Comparison of ENCODE assay signal across 1 cellular context in the genomic region with DNA sequence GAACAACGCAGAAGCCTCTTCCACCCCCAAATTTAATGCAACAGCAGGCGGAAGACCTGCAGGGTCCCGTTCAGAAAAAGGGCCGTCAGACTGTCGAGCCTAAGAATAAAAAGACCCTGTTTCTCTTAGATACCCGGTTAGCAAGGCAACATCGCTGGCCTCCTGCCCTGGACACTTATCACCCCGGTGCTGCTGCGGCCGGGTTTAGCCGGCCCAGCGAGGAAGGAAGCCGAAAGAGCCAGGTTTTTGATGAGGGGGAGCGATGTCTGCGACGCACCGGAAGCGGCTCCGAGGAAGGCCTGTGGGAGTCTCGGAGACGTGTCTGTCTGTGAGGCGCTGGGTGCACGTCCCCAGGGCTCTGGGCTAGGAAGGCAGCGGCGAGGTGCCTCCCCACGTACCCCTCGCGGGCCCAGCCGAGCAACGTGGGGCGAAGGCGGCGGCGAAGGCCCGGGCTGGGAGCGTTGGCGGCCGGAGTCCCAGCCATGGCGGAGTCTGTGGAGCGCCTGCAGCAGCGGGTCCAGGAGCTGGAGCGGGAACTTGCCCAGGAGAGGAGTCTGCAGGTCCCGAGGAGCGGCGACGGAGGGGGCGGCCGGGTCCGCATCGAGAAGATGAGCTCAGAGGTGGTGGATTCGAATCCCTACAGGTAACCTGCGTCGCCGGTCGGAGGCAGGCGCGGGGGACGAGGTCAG.
TF ChIP-seq lines count a peak whose summit lies in the region.

A gene (plus strand): TSS at position 274 of the 689 bp plus-strand sequence. CDS start 209 bp downstream, at position 483.

TF ChIP-seq in GM12878, 131 proteins besides CTCF, POLR2A, EP300 and RAD21 (continued from another document):
- TF ChIP-seq, protein P1, sequence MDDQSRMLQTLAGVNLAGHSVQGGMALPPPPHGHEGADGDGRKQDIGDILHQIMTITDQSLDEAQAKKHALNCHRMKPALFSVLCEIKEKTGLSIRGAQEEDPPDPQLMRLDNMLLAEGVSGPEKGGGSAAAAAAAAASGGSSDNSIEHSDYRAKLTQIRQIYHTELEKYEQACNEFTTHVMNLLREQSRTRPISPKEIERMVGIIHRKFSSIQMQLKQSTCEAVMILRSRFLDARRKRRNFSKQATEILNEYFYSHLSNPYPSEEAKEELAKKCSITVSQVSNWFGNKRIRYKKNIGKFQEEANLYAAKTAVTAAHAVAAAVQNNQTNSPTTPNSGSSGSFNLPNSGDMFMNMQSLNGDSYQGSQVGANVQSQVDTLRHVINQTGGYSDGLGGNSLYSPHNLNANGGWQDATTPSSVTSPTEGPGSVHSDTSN (IDR thresholded peaks at IDR 0.05; ENCODE audit: insufficient replicate concordance, low read depth, low read length) = no peak
